In the genomic region with DNA sequence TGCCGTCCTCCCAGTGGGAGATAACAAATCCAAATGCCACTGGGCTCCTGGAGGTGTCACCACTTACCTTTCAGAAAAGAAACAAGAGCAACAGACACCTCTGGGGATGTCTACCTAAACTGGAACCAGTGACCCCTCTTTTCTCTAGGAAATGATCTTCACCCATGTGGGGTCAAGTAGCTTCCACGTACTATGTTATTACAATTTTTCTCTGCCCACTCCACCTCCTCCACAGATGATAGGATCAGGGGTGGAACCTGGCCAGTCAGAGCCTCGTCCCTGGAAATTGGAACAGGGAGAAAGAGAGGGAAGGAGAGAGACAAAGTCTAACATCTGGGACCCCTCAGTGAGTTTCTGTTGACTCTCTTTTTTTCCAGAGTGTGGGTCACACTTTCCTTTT, we compare ENCODE assay signal across 21 cellular contexts. TPM values are rescaled to one million over a fixed set of nuclear protein-coding genes. Genes with fewer than 3 reads are reported as not detected.
DNase-seq lines count a peak whose midpoint lies in the region; ATAC-seq and TF ChIP-seq lines count a peak whose summit lies in the region.
"Had no signal": no experiment of that assay in that cellular context is flagged by ENCODE, and none has a peak within 500 bp of the region (broad histone marks: within the 10 kb centered on the region; RNA-seq: fewer than 3 reads in every experiment).

No MANE protein-coding gene starts in this region.

- H2AFZ ChIP-seq in PC-3 (ENCODE audit: low read length) = no peak overlapping the region

- ATAC-seq in Right ventricle myocardium superior (ENCODE audit: poor library complexity) = no peak
- ATAC-seq in PC-3 = no peak
- no peak for ATAC-seq in memory B cell (ENCODE audit: low read depth)
- ATAC-seq in thoracic aorta (ENCODE audit: insufficient number of reproducible peaks, low FRiP score, low read depth) = no peak
- no peak for ATAC-seq in HG03135 (IDR thresholded peaks at IDR 0.05; ENCODE audit: unreplicated experiment)
- ATAC-seq: CD8-positive, alpha-beta T cell; lower lobe of right lung; psoas muscle had no signal

- peak overlapping the region; percentile 100 for H3K27ac Mint-ChIP-seq in memory B cell
- H3K27ac Mint-ChIP-seq: activated naive CD8-positive, alpha-beta T cell; CD8-positive, alpha-beta T cell had no signal

- no peaks in the 10 kb centered on the region for H3F3A ChIP-seq in PC-3 (ENCODE audit: low read length, unreplicated experiment)

- peaks cover 23% of the 10 kb centered on the region for H3K4me1 ChIP-seq in PC-3 (ENCODE audit: insufficient read depth, low read length)
- peaks cover 27 to 49% of the 10 kb centered on the region in 2 donors for H3K4me1 ChIP-seq in thoracic aorta (ENCODE audit: control insufficient read depth in 1 of 2, low read depth in 2 of 2)

- POLR2A ChIA-PET in PC-3 (lab: Charles Lee; ENCODE audit: unreplicated experiment) = no interaction called here

- no peaks in the 10 kb centered on the region for H4K20me1 ChIP-seq in PC-3 (ENCODE audit: low read length)

- no TSS peak for BruUV-seq in PC-3 (replicated peaks; lab: Mats Ljungman, UMichigan)

- peaks cover 38% of the 10 kb centered on the region for H3K4me1 Mint-ChIP-seq in memory B cell

- TF ChIP-seq CTCF in PC-3 (conservative IDR thresholded peaks at IDR 0.05; ENCODE audit: low read depth, low read length) (0 out of 2 replicates have a peak, but pooled peaks have one; percentile 14), thoracic aorta (IDR thresholded peaks at IDR 0.05) (no peak)

- no peak overlapping the region for H3K4me2 ChIP-seq in PC-3 (ENCODE audit: low read length)

- H3K9me2 ChIP-seq in PC-3 (replicated peaks; ENCODE audit: low read length) = no peaks in the 10 kb centered on the region

- no peak overlapping the region for H3K27ac ChIP-seq in PC-3 (ENCODE audit: low read length)
- H3K27ac ChIP-seq in thoracic aorta = peak overlapping the region; percentile 93 to 97
- H3K27ac ChIP-seq: breast epithelium, esophagus muscularis mucosa, lower lobe of right lung, psoas muscle had no signal

- peak overlapping the region; percentile 63 for H3K4me3 Mint-ChIP-seq in memory B cell
- H3K4me3 Mint-ChIP-seq: CD8-positive, alpha-beta T cell had no signal

- H3K36me3 ChIP-seq in PC-3 (ENCODE audit: low read depth, low read length) (no peaks in the 10 kb centered on the region), thoracic aorta (no peaks in the 10 kb centered on the region)
- H3K36me3 ChIP-seq: breast epithelium, esophagus muscularis mucosa, lower lobe of right lung, tibial nerve had no signal

- H3K36me3 Mint-ChIP-seq in memory B cell = no peaks in the 10 kb centered on the region
- H3K36me3 Mint-ChIP-seq: activated naive CD8-positive, alpha-beta T cell; CD8-positive, alpha-beta T cell had no signal

- H3K9ac ChIP-seq in PC-3 (ENCODE audit: low read length) = no peak overlapping the region

- H3K9me3 ChIP-seq in PC-3 (ENCODE audit: low read length) (no peaks in the 10 kb centered on the region), thoracic aorta (no peaks in the 10 kb centered on the region)
- H3K9me3 ChIP-seq: breast epithelium, esophagus muscularis mucosa, lower lobe of right lung, psoas muscle, tibial nerve had no signal

- DNase-seq in Right ventricle myocardium superior (peak; percentile 10), cardiac septum (ENCODE audit: low spot score) (no peak), PC-3 (no peak), memory B cell (ENCODE audit: low spot score in 2 of 2) (no peak), thoracic aorta (ENCODE audit: low spot score) (no peak), occipital lobe (lab: John Stamatoyannopoulos, UW) (no peak), NCI-H69 (lab: John Stamatoyannopoulos, UW) (no peak)
- DNase-seq: activated T-cell treated with anti-CD3 and anti-CD28 coated beads for 4 hours; CD8-positive, alpha-beta T cell; DMS79 treated with DMSO at 0.1 percent for 48 hours; GOT3; lower lobe of right lung; NCI-H1694 treated with DMSO at 0.1 percent for 48 hours; NK-92 treated with Interleukin-12 subunit alpha and Interleukin-12 subunit beta, amount 100 ng/mL, for 24 hours; psoas muscle; SW 1271 had no signal

- H3K4me3 ChIP-seq in PC-3 (ENCODE audit: low read length) = no peak overlapping the region
- H3K4me3 ChIP-seq in thoracic aorta = no peak overlapping the region
- H3K4me3 ChIP-seq: breast epithelium, esophagus muscularis mucosa, lower lobe of right lung, psoas muscle, tibial nerve had no signal

- H3K27me3 Mint-ChIP-seq in memory B cell = no peaks in the 10 kb centered on the region
- H3K27me3 Mint-ChIP-seq: activated naive CD8-positive, alpha-beta T cell had no signal

- no peaks in the 10 kb centered on the region for H3K79me2 ChIP-seq in PC-3 (ENCODE audit: low read length)

- CTCF ChIA-PET in PC-3 (lab: Charles Lee) = no interaction called here

- intact Hi-C loops in Right ventricle myocardium superior (cut with DNase I) (loop anchor here (5.0 kb wide), 1 partner anchor 45 kb away; no protein-coding TSS in a partner anchor), cardiac septum (cut with DNase I) (no loop called here), PC-3 (cut with micrococcal nuclease) (no loop called here)

- H3K27me3 ChIP-seq in PC-3 (ENCODE audit: low read length) = no peaks in the 10 kb centered on the region
- no peaks in the 10 kb centered on the region for H3K27me3 ChIP-seq in thoracic aorta (replicated peaks; ENCODE audit: insufficient read depth)
- H3K27me3 ChIP-seq: breast epithelium, esophagus muscularis mucosa, tibial nerve had no signal

- no peaks in the 10 kb centered on the region for H3K9me3 Mint-ChIP-seq in memory B cell
- H3K9me3 Mint-ChIP-seq: CD8-positive, alpha-beta T cell had no signal

RNA-seq across cellular contexts. Expression of a gene that starts 50.1 kb away (rescaled TPM):
- 271 TPM for total RNA-seq in Right ventricle myocardium superior
- 311 TPM for total RNA-seq in cardiac septum
- total RNA-seq in PC-3 (2014; rRNA removed) = 196 and 273 TPM in 2 replicates
- total RNA-seq in thoracic aorta = 100 to 1,000 TPM; 226 to 258 TPM
- 371 TPM for total RNA-seq in occipital lobe
